In genomic region chr7:71480814-71481213, GRCh38 we compare ENCODE assay signal across 20 cellular contexts.
"Had no signal": no experiment of that assay in that cellular context is flagged by ENCODE, and none has a peak within 500 bp of the region (broad histone marks: within the 10 kb centered on the region; RNA-seq: fewer than 3 reads in every experiment).

No MANE protein-coding gene starts in this region.

- H3K4me3 ChIP-seq: breast epithelium, dorsolateral prefrontal cortex, esophagus muscularis mucosa, mucosa of descending colon, psoas muscle, sigmoid colon, suprapubic skin, upper lobe of right lung had no signal

- H3K9me3 ChIP-seq: breast epithelium, esophagus muscularis mucosa, psoas muscle, sigmoid colon, suprapubic skin, upper lobe of right lung had no signal

- H3K4me3 Mint-ChIP-seq: activated CD4-positive, alpha-beta memory T cell treated with anti-CD3 and anti-CD28 coated beads for 36 hours; activated naive CD8-positive, alpha-beta T cell; activated T-cell treated with anti-CD3 and anti-CD28 coated beads, Interleukin-2, amount 50 U/mL, for 4 hours; immature natural killer cell; natural killer cell had no signal

- H3K27ac ChIP-seq: breast epithelium, dorsolateral prefrontal cortex, psoas muscle, sigmoid colon, upper lobe of right lung had no signal

- DNase-seq: activated CD4-positive, alpha-beta memory T cell treated with anti-CD3 and anti-CD28 coated beads for 36 hours; activated CD4-positive, alpha-beta T cell treated with anti-CD3 and anti-CD28 coated beads for 1 hour; activated effector memory CD4-positive, alpha-beta T cell treated with anti-CD3 and anti-CD28 coated beads, Interleukin-2, amount 50 U/mL, for 16 hours; activated T-cell treated with anti-CD3 and anti-CD28 coated beads, Interleukin-2, amount 50 U/mL, for 4 hours; foreskin fibroblast; immature natural killer cell; left cardiac atrium; mucosa of descending colon; natural killer cell; psoas muscle; sigmoid colon; stimulated activated CD4-positive, alpha-beta T cell treated with anti-CD3 and anti-CD28 coated beads, Interleukin-4, amount 100 ng/mL, for 1 hour; stimulated activated CD8-positive, alpha-beta memory T cell treated with anti-CD3 and anti-CD28 coated beads, Interleukin-4, amount 100 ng/mL, for 48 hours; stimulated activated naive CD8-positive, alpha-beta T cell treated with anti-CD3 and anti-CD28 coated beads, Interleukin-15, Interleukin-2, amounts not matched to agents 100 U/mL and 50 U/mL, for 24 hours; upper lobe of right lung had no signal

- H3K4me1 ChIP-seq: breast epithelium, psoas muscle, suprapubic skin, upper lobe of right lung had no signal

- H3K36me3 ChIP-seq: breast epithelium, esophagus muscularis mucosa, sigmoid colon, suprapubic skin, upper lobe of right lung had no signal

- H3K27me3 ChIP-seq: breast epithelium, dorsolateral prefrontal cortex, esophagus muscularis mucosa, sigmoid colon, suprapubic skin, upper lobe of right lung had no signal

- H3K4me1 Mint-ChIP-seq: immature natural killer cell, natural killer cell had no signal

- ATAC-seq: activated T-cell treated with anti-CD3 and anti-CD28 coated beads, Interleukin-2, amount 50 U/mL, for 4 hours; left cardiac atrium; mucosa of descending colon; natural killer cell; stimulated activated naive CD8-positive, alpha-beta T cell treated with anti-CD3 and anti-CD28 coated beads, Interleukin-15, Interleukin-2, amounts not matched to agents 100 U/mL and 50 U/mL, for 24 hours; upper lobe of right lung had no signal

- H3K27me3 Mint-ChIP-seq: activated CD4-positive, alpha-beta memory T cell treated with anti-CD3 and anti-CD28 coated beads for 36 hours; activated naive CD8-positive, alpha-beta T cell had no signal

- H3K36me3 Mint-ChIP-seq: activated CD4-positive, alpha-beta memory T cell treated with anti-CD3 and anti-CD28 coated beads for 36 hours; activated naive CD8-positive, alpha-beta T cell; immature natural killer cell; natural killer cell had no signal

- H3K27ac Mint-ChIP-seq: activated CD4-positive, alpha-beta memory T cell treated with anti-CD3 and anti-CD28 coated beads for 36 hours; activated naive CD8-positive, alpha-beta T cell; immature natural killer cell; natural killer cell had no signal
